In genomic region chr15:40084657-40085056, GRCh38 we compare ENCODE assay signal across 22 cellular contexts. TPM values are rescaled to one million over a fixed set of nuclear protein-coding genes. Genes with fewer than 3 reads are reported as not detected.
DNase-seq lines count a peak whose midpoint lies in the region; ATAC-seq, FAIRE-seq and TF ChIP-seq lines count a peak whose summit lies in the region.
"Had no signal": no experiment of that assay in that cellular context is flagged by ENCODE, and none has a peak within 500 bp of the region (broad histone marks: within the 10 kb centered on the region; RNA-seq: fewer than 3 reads in every experiment).

No MANE protein-coding gene starts in this region.

- no peaks in the 10 kb centered on the region for H3K9me3 Mint-ChIP-seq in stimulated activated naive B cell treated with anti-CD40 and anti-IgM and Interleukin-4, amounts not matched to agents 10 μg/mL and 1 μg/mL and 100 μg/mL, for 72 hours
- H3K9me3 Mint-ChIP-seq: activated CD8-positive, alpha-beta T cell treated with anti-CD3 and anti-CD28 coated beads for 36 hours; activated naive CD4-positive, alpha-beta T cell treated with anti-CD3 and anti-CD28 coated beads, Interleukin-2, amount 10 ng/mL, durations not matched to agents 7 days and 5 days; activated T-cell treated with anti-CD3 and anti-CD28 coated beads, Interleukin-2, amount 50 U/mL, for 72 hours; IgD-negative memory B cell; natural killer cell; stimulated activated effector memory CD8-positive, alpha-beta T cell treated with anti-CD3 and anti-CD28 coated beads, Interleukin-12 subunit alpha, Interleukin-12 subunit beta, amount 100 ng/mL, for 72 hours; WTC11 had no signal

- H3K9me3 ChIP-seq in HEK293 (ENCODE audit: control insufficient read depth, insufficient read depth, low read depth, low read length): no peaks in the 10 kb centered on the region
- H3K9me3 ChIP-seq in smooth muscle cell (replicated peaks; ENCODE audit: low read depth): no peaks in the 10 kb centered on the region
- H3K9me3 ChIP-seq: esophagus squamous epithelium had no signal

- H3K4me3 ChIP-seq in HEK293 (ENCODE audit: low read depth, low read length): no peak overlapping the region
- H3K4me3 ChIP-seq in smooth muscle cell: no peak overlapping the region
- H3K4me3 ChIP-seq: esophagus squamous epithelium had no signal

- peaks cover 24% of the 10 kb centered on the region for H3F3A ChIP-seq in smooth muscle cell (ENCODE audit: low read depth)

- FAIRE-seq in RCC 7860 (lab: Jason Lieb, UNC): no peak

- H3K27ac ChIP-seq in HEK293 (ENCODE audit: extremely low read depth, low read depth, low read length) (peak overlapping the region; percentile 22; the same call in 1 of the 2 replicates), foreskin keratinocyte (no peak overlapping the region), smooth muscle cell (ENCODE audit: low read depth) (peak overlapping the region; percentile 91)

- DNase-seq in RCC 7860 (ENCODE audit: low spot score) (peak; percentile 17), foreskin keratinocyte (peak in 1 of 2 donors; percentile 80), smooth muscle cell (lab: John Stamatoyannopoulos, UW; ENCODE audit: unreplicated experiment) (no peak)
- DNase-seq in stimulated activated naive B cell treated with anti-CD40 and anti-IgM and Interleukin-4, amounts not matched to agents 10 μg/mL and 1 μg/mL and 100 μg/mL, for 72 hours: no peak
- no peak for DNase-seq in activated T-cell treated with anti-CD3 and anti-CD28 coated beads, Interleukin-2, amount 50 U/mL, for 1 hour
- no peak for DNase-seq in activated naive CD4-positive, alpha-beta T cell treated with anti-CD3 and anti-CD28 coated beads, Interleukin-2, amount 50 U/mL, for 16 hours
- DNase-seq: activated CD8-positive, alpha-beta T cell treated with anti-CD3 and anti-CD28 coated beads for 36 hours; activated naive CD4-positive, alpha-beta T cell treated with anti-CD3 and anti-CD28 coated beads, Interleukin-2, amount 10 ng/mL, durations not matched to agents 7 days and 5 days; activated T-cell treated with anti-CD3 and anti-CD28 coated beads, Interleukin-2, amount 50 U/mL, for 72 hours; anterior cingulate cortex; effector CD4-positive, alpha-beta T cell; EL; esophagus squamous epithelium; HCEC 1CT; natural killer cell; NCI-H1694 treated with DMSO at 0.1 percent for 48 hours; NCI-H748 treated with DMSO at 0.1 percent for 48 hours had no signal

- no peak overlapping the region for H2AFZ ChIP-seq in smooth muscle cell (ENCODE audit: low read depth)

- 60% methylated on average over 9 of the region's 9 CpGs for WGBS in smooth muscle cell (ENCODE audit: low lambda C conversion rate)

- no peaks in the 10 kb centered on the region for H4K20me1 ChIP-seq in smooth muscle cell (ENCODE audit: low read depth)

- H3K36me3 Mint-ChIP-seq in stimulated activated naive B cell treated with anti-CD40 and anti-IgM and Interleukin-4, amounts not matched to agents 10 μg/mL and 1 μg/mL and 100 μg/mL, for 72 hours: peaks cover 12 to 14% of the 10 kb centered on the region in 2 donors
- H3K36me3 Mint-ChIP-seq: natural killer cell; stimulated activated effector memory CD8-positive, alpha-beta T cell treated with anti-CD3 and anti-CD28 coated beads, Interleukin-12 subunit alpha, Interleukin-12 subunit beta, amount 100 ng/mL, for 72 hours had no signal

- ATAC-seq in foreskin keratinocyte: peak; percentile 73
- ATAC-seq in stimulated activated naive B cell treated with anti-CD40 and anti-IgM and Interleukin-4, amounts not matched to agents 10 μg/mL and 1 μg/mL and 100 μg/mL, for 72 hours (replicated peaks): no peak
- ATAC-seq: activated CD8-positive, alpha-beta T cell treated with anti-CD3 and anti-CD28 coated beads for 36 hours; left colon; natural killer cell; WTC11 had no signal

- H3K27ac Mint-ChIP-seq in stimulated activated naive B cell treated with anti-CD40 and anti-IgM and Interleukin-4, amounts not matched to agents 10 μg/mL and 1 μg/mL and 100 μg/mL, for 72 hours: no peak overlapping the region
- H3K27ac Mint-ChIP-seq: activated CD8-positive, alpha-beta T cell treated with anti-CD3 and anti-CD28 coated beads for 36 hours; activated naive CD4-positive, alpha-beta T cell treated with anti-CD3 and anti-CD28 coated beads, Interleukin-2, amount 10 ng/mL, durations not matched to agents 7 days and 5 days; activated T-cell treated with anti-CD3 and anti-CD28 coated beads, Interleukin-2, amount 50 U/mL, for 72 hours; natural killer cell; stimulated activated effector memory CD8-positive, alpha-beta T cell treated with anti-CD3 and anti-CD28 coated beads, Interleukin-12 subunit alpha, Interleukin-12 subunit beta, amount 100 ng/mL, for 72 hours; WTC11 had no signal

- H3K79me2 ChIP-seq in smooth muscle cell (ENCODE audit: low read depth): no peaks in the 10 kb centered on the region

- H3K36me3 ChIP-seq in HEK293 (ENCODE audit: control insufficient read depth in 2 of 2, insufficient read depth in 1 of 2, low read length in 2 of 2) (peaks cover 0 to 2% of the 10 kb centered on the region in 2 experiments; a peak in 1 of 3 replicates), smooth muscle cell (ENCODE audit: low read depth) (no peaks in the 10 kb centered on the region)
- H3K36me3 ChIP-seq: esophagus squamous epithelium had no signal

- H3K4me1 ChIP-seq in HEK293 (ENCODE audit: control insufficient read depth, insufficient read depth, low read length): peaks cover 23% of the 10 kb centered on the region
- H3K4me1 ChIP-seq in foreskin keratinocyte: peaks cover 16% of the 10 kb centered on the region
- H3K4me1 ChIP-seq in smooth muscle cell (ENCODE audit: low read depth): peaks cover 70% of the 10 kb centered on the region

- POLR2A ChIA-PET in HEK293 (lab: Yijun Ruan, JAX): interaction anchor here (1.0 to 1.1 kb wide), 2 partner anchors 14 to 21 kb away, joined by 3 read pairs; no protein-coding TSS in a partner anchor

- H3K27me3 Mint-ChIP-seq in stimulated activated naive B cell treated with anti-CD40 and anti-IgM and Interleukin-4, amounts not matched to agents 10 μg/mL and 1 μg/mL and 100 μg/mL, for 72 hours: no peaks in the 10 kb centered on the region

- CTCF ChIA-PET in HEK293 (lab: Yijun Ruan, JAX): interaction anchor here (0.7 kb wide), 1 partner anchor 20 kb away, joined by 3 read pairs; no protein-coding TSS in a partner anchor

- H3K4me1 Mint-ChIP-seq in stimulated activated naive B cell treated with anti-CD40 and anti-IgM and Interleukin-4, amounts not matched to agents 10 μg/mL and 1 μg/mL and 100 μg/mL, for 72 hours: peaks cover 52 to 87% of the 10 kb centered on the region in 2 donors

- no peak for TF ChIP-seq CTCF in HEK293 (tag by site-specific recombination; IDR thresholded peaks at IDR 0.05)
- TF ChIP-seq CTCF in foreskin keratinocyte (conservative IDR thresholded peaks at IDR 0.05): peak; percentile 36
- TF ChIP-seq CTCF in smooth muscle cell (IDR thresholded peaks at IDR 0.05; ENCODE audit: borderline replicate concordance, insufficient read depth, poor library complexity, severe bottlenecking): no peak

- H3K4me3 Mint-ChIP-seq in stimulated activated naive B cell treated with anti-CD40 and anti-IgM and Interleukin-4, amounts not matched to agents 10 μg/mL and 1 μg/mL and 100 μg/mL, for 72 hours: no peak overlapping the region
- H3K4me3 Mint-ChIP-seq: activated CD8-positive, alpha-beta T cell treated with anti-CD3 and anti-CD28 coated beads for 36 hours; activated naive CD4-positive, alpha-beta T cell treated with anti-CD3 and anti-CD28 coated beads, Interleukin-2, amount 10 ng/mL, durations not matched to agents 7 days and 5 days; activated T-cell treated with anti-CD3 and anti-CD28 coated beads, Interleukin-2, amount 50 U/mL, for 72 hours; natural killer cell; stimulated activated effector memory CD8-positive, alpha-beta T cell treated with anti-CD3 and anti-CD28 coated beads, Interleukin-12 subunit alpha, Interleukin-12 subunit beta, amount 100 ng/mL, for 72 hours; WTC11 had no signal

- H3K27me3 ChIP-seq in foreskin keratinocyte (no peaks in the 10 kb centered on the region), smooth muscle cell (ENCODE audit: low read depth) (no peaks in the 10 kb centered on the region)

- peak overlapping the region; percentile 75 for H3K4me2 ChIP-seq in smooth muscle cell

- peak overlapping the region; percentile 67 for H3K9ac ChIP-seq in smooth muscle cell (ENCODE audit: low read depth)

TF ChIP-seq in HEK293, 187 proteins besides CTCF, POLR2A, EP300 and RAD21:
- TF ChIP-seq MZF1 (tag by site-specific recombination; IDR thresholded peaks at IDR 0.05; ENCODE audit: borderline replicate concordance) (no peak), SP7 (tag by site-specific recombination; IDR thresholded peaks at IDR 0.05) (peak; percentile 71)

RNA-seq across cellular contexts. Expression of gene BMF, which starts 24.0 kb away (rescaled TPM):
- 0.07 and 0.34 TPM in 2 replicates for total RNA-seq in foreskin keratinocyte
- 0.07 and 0.22 TPM in 2 replicates for polyA plus RNA-seq in foreskin keratinocyte
- total RNA-seq in smooth muscle cell: 9.1 and 11.2 TPM in 2 replicates
- polyA plus RNA-seq in smooth muscle cell: 3.6 and 7.5 TPM in 2 replicates

RNA-seq across cellular contexts. Expression of gene SRP14, which starts 45.7 kb away (rescaled TPM):
- total RNA-seq in foreskin keratinocyte (136 and 141 TPM in 2 replicates), smooth muscle cell (307 and 356 TPM in 2 replicates)
- polyA plus RNA-seq in foreskin keratinocyte (403 and 413 TPM in 2 replicates), smooth muscle cell (713 and 726 TPM in 2 replicates)
